In the genomic region with DNA sequence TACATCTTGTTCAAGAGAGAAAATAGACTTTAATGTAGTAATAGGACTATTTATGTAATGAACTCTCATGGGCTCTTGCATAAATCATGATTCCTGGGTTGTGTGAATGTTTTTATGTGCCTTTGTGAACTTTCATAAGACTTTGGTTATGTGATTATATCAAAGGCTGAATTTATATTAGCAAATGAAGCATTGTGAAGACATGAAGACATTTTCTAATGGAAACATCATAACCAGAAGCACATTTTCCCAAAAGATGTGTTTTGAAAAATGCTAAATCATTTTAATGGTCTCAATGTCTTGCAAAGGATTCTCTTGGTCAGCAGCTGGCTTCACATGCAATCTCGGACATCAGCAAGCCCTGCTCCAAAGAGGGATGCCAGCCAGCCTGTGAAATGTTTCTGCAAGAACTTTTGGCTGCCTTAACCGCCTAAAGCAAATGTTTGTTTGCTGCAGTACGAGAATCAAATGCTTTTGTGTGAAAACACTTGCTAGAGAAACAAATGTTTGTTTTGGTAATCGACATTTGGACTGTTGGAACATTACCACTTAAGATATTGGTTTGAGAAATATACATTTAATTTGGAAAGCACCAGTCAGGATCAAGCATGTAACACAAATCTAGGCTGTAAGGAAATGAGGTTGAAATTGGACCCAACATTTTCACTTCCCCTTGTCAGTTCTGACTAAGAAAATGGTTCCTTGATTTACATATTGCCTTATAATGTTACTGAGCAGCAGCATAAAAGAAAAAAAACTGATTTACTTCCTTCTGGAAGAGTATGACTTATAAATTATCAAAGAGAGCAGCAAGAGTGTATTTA, we compare ENCODE assay signal across 9 cellular contexts.
DNase-seq lines count a peak whose midpoint lies in the region; ATAC-seq and TF ChIP-seq lines count a peak whose summit lies in the region.
"Had no signal": no experiment of that assay in that cellular context is flagged by ENCODE, and none has a peak within 500 bp of the region (broad histone marks: within the 10 kb centered on the region; RNA-seq: fewer than 3 reads in every experiment).

No MANE protein-coding gene starts in this region.

- no peak overlapping the region for H4K91ac ChIP-seq in neuronal stem cell (ENCODE audit: low read depth, low read length, poor library complexity)

- H2BK5ac ChIP-seq in neuronal stem cell (ENCODE audit: low read length) = no peak overlapping the region

- ATAC-seq in GM18873 (IDR thresholded peaks at IDR 0.05; ENCODE audit: low FRiP score, unreplicated experiment) = peak; percentile 99
- ATAC-seq in HG02884 (IDR thresholded peaks at IDR 0.05; ENCODE audit: unreplicated experiment) = peak; percentile 99
- no peak for ATAC-seq in activated CD8-positive, alpha-beta T cell treated with anti-CD3 and anti-CD28 coated beads, Interleukin-2, amount 10 ng/mL, durations not matched to agents 7 days and 5 days

- H3K4me3 ChIP-seq in PC-9 (no peak overlapping the region), neuronal stem cell (ENCODE audit: low read length in 2 of 2) (no peak overlapping the region)
- H3K4me3 ChIP-seq: SJSA1 had no signal

- no peaks in the 10 kb centered on the region for H3K79me1 ChIP-seq in neuronal stem cell (ENCODE audit: low read depth, low read length)

- H3K18ac ChIP-seq in neuronal stem cell (ENCODE audit: low read length) = no peak overlapping the region

- no peak overlapping the region for H2BK12ac ChIP-seq in neuronal stem cell (ENCODE audit: low read length)

- no peaks in the 10 kb centered on the region for H3K36me3 Mint-ChIP-seq in nephron progenitor cell (ENCODE audit: low read depth)
- peaks cover 7% of the 10 kb centered on the region for H3K36me3 Mint-ChIP-seq in activated CD8-positive, alpha-beta T cell treated with anti-CD3 and anti-CD28 coated beads, Interleukin-2, amount 10 ng/mL, durations not matched to agents 7 days and 5 days (ENCODE audit: low read depth)

- H3K9me3 ChIP-seq in PC-9 (ENCODE audit: insufficient read depth, low read depth) (no peaks in the 10 kb centered on the region), neuronal stem cell (replicated peaks in 1 of 2; ENCODE audit: control insufficient read depth in 2 of 2, insufficient read depth in 1 of 2, low read depth in 1 of 2, low read length in 2 of 2) (no peaks in the 10 kb centered on the region)
- H3K9me3 ChIP-seq: SJSA1 had no signal

- no peak overlapping the region for H2BK15ac ChIP-seq in neuronal stem cell (ENCODE audit: low read length)

- H4K20me1 ChIP-seq in PC-9 (ENCODE audit: insufficient read depth) = no peaks in the 10 kb centered on the region

- H3K27me3 ChIP-seq in PC-9 (ENCODE audit: insufficient read depth, low read depth) = no peaks in the 10 kb centered on the region
- no peaks in the 10 kb centered on the region for H3K27me3 ChIP-seq in neuronal stem cell (ENCODE audit: control insufficient read depth in 3 of 3, insufficient read depth in 3 of 3, low read depth in 1 of 3, low read length in 3 of 3)
- H3K27me3 ChIP-seq: SJSA1 had no signal

- H3K79me2 ChIP-seq in PC-9 (ENCODE audit: low read depth) = no peaks in the 10 kb centered on the region

- H3K36me3 ChIP-seq in PC-9 (ENCODE audit: low read depth) (no peaks in the 10 kb centered on the region), neuronal stem cell (replicated peaks in 1 of 2; ENCODE audit: control insufficient read depth in 2 of 2, insufficient read depth in 2 of 2, low read length in 2 of 2) (no peaks in the 10 kb centered on the region)
- H3K36me3 ChIP-seq: SJSA1 had no signal

- no peak overlapping the region for H2BK120ac ChIP-seq in neuronal stem cell (ENCODE audit: low read depth, low read length)

- CTCF ChIA-PET in PC-9 (lab: Charles Lee) = no interaction called here
- CTCF ChIA-PET in activated CD8-positive, alpha-beta T cell treated with anti-CD3 and anti-CD28 coated beads, Interleukin-2, amount 10 ng/mL, durations not matched to agents 7 days and 5 days (lab: Charles Lee) = no interaction called here

- no peak for DNase-seq in PC-9
- DNase-seq in neuronal stem cell (ENCODE audit: low spot score) = no peak
- DNase-seq in nephron progenitor cell = no peak
- DNase-seq in NCI-H1048 (lab: John Stamatoyannopoulos, UW) = no peak
- DNase-seq in activated CD8-positive, alpha-beta T cell treated with anti-CD3 and anti-CD28 coated beads, Interleukin-2, amount 10 ng/mL, durations not matched to agents 7 days and 5 days = no peak
- no peak for DNase-seq in activated naive CD4-positive, alpha-beta T cell treated with anti-CD3 and anti-CD28 coated beads, Interleukin-2, amount 50 U/mL, for 16 hours

- no peak overlapping the region for H3K9ac ChIP-seq in neuronal stem cell (ENCODE audit: low read depth, low read length, poor library complexity)

- no peak overlapping the region for H3K27ac Mint-ChIP-seq in nephron progenitor cell
- no peak overlapping the region for H3K27ac Mint-ChIP-seq in activated CD8-positive, alpha-beta T cell treated with anti-CD3 and anti-CD28 coated beads, Interleukin-2, amount 10 ng/mL, durations not matched to agents 7 days and 5 days

- no peak overlapping the region for H3K27ac ChIP-seq in PC-9
- no peak overlapping the region for H3K27ac ChIP-seq in neuronal stem cell (replicated peaks; ENCODE audit: low read length)
- H3K27ac ChIP-seq: SJSA1 had no signal

- 0 out of 2 replicates have a peak overlapping the region, but pooled peaks have one; percentile 18 for H2AFZ ChIP-seq in PC-9
- H2AFZ ChIP-seq in neuronal stem cell (ENCODE audit: low read length) = peak overlapping the region; percentile 11

- TF ChIP-seq CTCF in PC-9 (conservative IDR thresholded peaks at IDR 0.05) (no peak), nephron progenitor cell (IDR thresholded peaks at IDR 0.05) (no peak)

- H3K9me2 ChIP-seq in PC-9 (ENCODE audit: insufficient read depth) = no peaks in the 10 kb centered on the region

- no peak overlapping the region for H3K14ac ChIP-seq in neuronal stem cell (ENCODE audit: low read length)

- H3K9me3 Mint-ChIP-seq in nephron progenitor cell = peaks cover 3% of the 10 kb centered on the region
- peaks cover 7% of the 10 kb centered on the region for H3K9me3 Mint-ChIP-seq in activated CD8-positive, alpha-beta T cell treated with anti-CD3 and anti-CD28 coated beads, Interleukin-2, amount 10 ng/mL, durations not matched to agents 7 days and 5 days (ENCODE audit: insufficient read depth)

- no peaks in the 10 kb centered on the region; the same call in 1 of the 2 replicates for H3F3A ChIP-seq in PC-9 (ENCODE audit: insufficient read depth, low read depth)

- H3K4me1 Mint-ChIP-seq in nephron progenitor cell = peaks cover 15% of the 10 kb centered on the region
- H3K4me1 Mint-ChIP-seq in activated CD8-positive, alpha-beta T cell treated with anti-CD3 and anti-CD28 coated beads, Interleukin-2, amount 10 ng/mL, durations not matched to agents 7 days and 5 days (ENCODE audit: low read depth) = peaks cover 6% of the 10 kb centered on the region

- no peak overlapping the region for H3K4me3 Mint-ChIP-seq in nephron progenitor cell
- no peak overlapping the region for H3K4me3 Mint-ChIP-seq in activated CD8-positive, alpha-beta T cell treated with anti-CD3 and anti-CD28 coated beads, Interleukin-2, amount 10 ng/mL, durations not matched to agents 7 days and 5 days

- H4K8ac ChIP-seq in neuronal stem cell (ENCODE audit: low read depth, low read length) = no peak overlapping the region

- H3K27me3 Mint-ChIP-seq in nephron progenitor cell (ENCODE audit: low read depth, poor library complexity) = no peaks in the 10 kb centered on the region
- H3K27me3 Mint-ChIP-seq in activated CD8-positive, alpha-beta T cell treated with anti-CD3 and anti-CD28 coated beads, Interleukin-2, amount 10 ng/mL, durations not matched to agents 7 days and 5 days (ENCODE audit: low read depth) = no peaks in the 10 kb centered on the region

- no TSS peak for BruUV-seq in PC-9 (replicated peaks; lab: Mats Ljungman, UMichigan)

- POLR2A ChIA-PET in PC-9 (lab: Charles Lee; ENCODE audit: unreplicated experiment) = no interaction called here
- POLR2A ChIA-PET in activated CD8-positive, alpha-beta T cell treated with anti-CD3 and anti-CD28 coated beads, Interleukin-2, amount 10 ng/mL, durations not matched to agents 7 days and 5 days (lab: Charles Lee) = no interaction called here

- no peak overlapping the region for H2AK5ac ChIP-seq in neuronal stem cell (ENCODE audit: low read depth, low read length)

- H3K4me2 ChIP-seq in PC-9 (no peak overlapping the region), neuronal stem cell (ENCODE audit: insufficient read depth, low read length, poor library complexity, severe bottlenecking) (no peak overlapping the region)

- intact Hi-C loops in PC-9 (cut with micrococcal nuclease; ENCODE audit: unreplicated experiment) = no loop called here

- H3K23ac ChIP-seq in neuronal stem cell (ENCODE audit: low read depth, low read length, poor library complexity) = no peak overlapping the region

- no CpG with 5 or more reads among the region's 4 CpGs for WGBS in neuronal stem cell (ENCODE audit: extremely low coverage in 2 of 2, insufficient read length in 2 of 2, insufficient replicate concordance in 1 of 2), 2 donors

- H3K4me1 ChIP-seq in PC-9 (replicated peaks; ENCODE audit: insufficient read depth) = no peaks in the 10 kb centered on the region
- H3K4me1 ChIP-seq in neuronal stem cell (ENCODE audit: control insufficient read depth in 2 of 2, insufficient read depth in 1 of 2, low read depth in 1 of 2, low read length in 2 of 2) = no peaks in the 10 kb centered on the region
- H3K4me1 ChIP-seq: SJSA1 had no signal

- no peak overlapping the region for H3K4ac ChIP-seq in neuronal stem cell (ENCODE audit: low read length)
